In the genomic region with DNA sequence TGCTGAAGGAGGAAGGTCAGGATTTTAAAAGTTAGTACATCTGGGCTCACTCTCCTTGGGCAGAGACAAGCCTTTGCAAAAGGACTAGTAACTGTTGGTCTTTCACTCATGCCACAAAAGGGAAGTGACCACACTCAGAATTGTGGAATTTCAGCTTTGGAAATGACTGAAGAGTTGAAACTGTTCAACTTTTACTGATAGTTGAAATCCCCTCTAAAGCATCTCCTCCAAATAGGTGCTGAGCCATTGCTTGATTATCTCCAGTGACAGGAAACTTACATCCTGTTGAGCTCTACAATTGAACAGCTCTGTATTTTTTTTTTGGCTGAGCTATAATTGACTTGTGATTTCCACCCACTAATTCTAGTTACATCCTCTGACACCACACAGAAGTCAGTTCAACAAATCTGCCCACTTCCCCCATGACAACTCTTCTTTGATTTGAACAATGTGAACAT, we compare ENCODE assay signal across 8 cellular contexts.
DNase-seq lines count a peak whose midpoint lies in the region; ATAC-seq, FAIRE-seq and TF ChIP-seq lines count a peak whose summit lies in the region.
"Had no signal": no experiment of that assay in that cellular context is flagged by ENCODE, and none has a peak within 500 bp of the region (broad histone marks: within the 10 kb centered on the region; RNA-seq: fewer than 3 reads in every experiment).

No MANE protein-coding gene starts in this region.

- H3K27ac ChIP-seq in foreskin keratinocyte: no peak overlapping the region
- H3K27ac ChIP-seq: pancreas had no signal

- no peak for TF ChIP-seq CTCF in foreskin keratinocyte (conservative IDR thresholded peaks at IDR 0.05)

- H3K36me3 Mint-ChIP-seq in T-helper 1 cell treated with Interleukin-12 subunit alpha and Interleukin-12 subunit beta and Interleukin-4 antibody, amounts not matched to agents 30 μg/mL and 1 μg/mL, for 36 hours (ENCODE audit: low read depth): peaks cover 5% of the 10 kb centered on the region

- H3K27me3 ChIP-seq in foreskin keratinocyte: no peaks in the 10 kb centered on the region
- H3K27me3 ChIP-seq: pancreas had no signal

- H3K27me3 Mint-ChIP-seq in T-helper 1 cell treated with Interleukin-12 subunit alpha and Interleukin-12 subunit beta and Interleukin-4 antibody, amounts not matched to agents 30 μg/mL and 1 μg/mL, for 36 hours (ENCODE audit: low read depth): no peaks in the 10 kb centered on the region

- peak overlapping the region; percentile 72 for H3K27ac Mint-ChIP-seq in T-helper 1 cell treated with Interleukin-12 subunit alpha and Interleukin-12 subunit beta and Interleukin-4 antibody, amounts not matched to agents 30 μg/mL and 1 μg/mL, for 36 hours

- peaks cover 12% of the 10 kb centered on the region for H3K9me3 Mint-ChIP-seq in T-helper 1 cell treated with Interleukin-12 subunit alpha and Interleukin-12 subunit beta and Interleukin-4 antibody, amounts not matched to agents 30 μg/mL and 1 μg/mL, for 36 hours

- peak; percentile 62 for FAIRE-seq in GM18507 (lab: Jason Lieb, UNC)
- FAIRE-seq: pancreas had no signal

- peaks cover 40% of the 10 kb centered on the region for H3K4me1 Mint-ChIP-seq in T-helper 1 cell treated with Interleukin-12 subunit alpha and Interleukin-12 subunit beta and Interleukin-4 antibody, amounts not matched to agents 30 μg/mL and 1 μg/mL, for 36 hours (ENCODE audit: low read depth)

- H3K4me3 Mint-ChIP-seq in T-helper 1 cell treated with Interleukin-12 subunit alpha and Interleukin-12 subunit beta and Interleukin-4 antibody, amounts not matched to agents 30 μg/mL and 1 μg/mL, for 36 hours: peak overlapping the region; percentile 53

- H3K4me1 ChIP-seq in foreskin keratinocyte: no peaks in the 10 kb centered on the region
- H3K4me1 ChIP-seq: pancreas had no signal

- ATAC-seq in HG02884 (IDR thresholded peaks at IDR 0.05; ENCODE audit: unreplicated experiment): peak; percentile 62
- no peak for ATAC-seq in foreskin keratinocyte

- DNase-seq in GM18507 (ENCODE audit: extremely low spot score, insufficient read length, low read depth) (no peak), lung microvascular endothelial cell (ENCODE audit: low read depth in 2 of 2) (peak; percentile 47 to 65), foreskin keratinocyte (no peak), 8988T (no peak), occipital lobe (lab: John Stamatoyannopoulos, UW) (no peak)
- DNase-seq: pancreas had no signal

Comparison
In these comparisons a context has a peak if more than half of its experiments do, and no peak if none do; other contexts are left out.
1. DNase-seq: peak in lung microvascular endothelial cell (2 of 2); none in GM18507 (single experiment), foreskin keratinocyte (0 of 2), 8988T (single experiment) and occipital lobe (single experiment).